In genomic region chr22:42780070-42780540, GRCh38 we compare ENCODE assay signal across 8 cellular contexts. TPM values are rescaled to one million over a fixed set of nuclear protein-coding genes. Genes with fewer than 3 reads are reported as not detected.
DNase-seq lines count a peak whose midpoint lies in the region; ATAC-seq, FAIRE-seq and TF ChIP-seq lines count a peak whose summit lies in the region.

No MANE protein-coding gene starts in this region.

- CTCF ChIA-PET in T-cell (lab: Charles Lee) = interaction anchor here in 1 of 2 donors (0.7 kb wide), 1 partner anchor 254 kb away, joined by 4 read pairs; no protein-coding TSS in a partner anchor

- H3K27ac ChIP-seq in colonic mucosa = no peak overlapping the region

- FAIRE-seq in GM12891 (lab: Jason Lieb, UNC) = peak; percentile 98

- no peaks in the 10 kb centered on the region for H3K36me3 Mint-ChIP-seq in T-cell
- no peaks in the 10 kb centered on the region for H3K36me3 Mint-ChIP-seq in stimulated activated effector memory CD8-positive, alpha-beta T cell treated with anti-CD3 and anti-CD28 coated beads, Interleukin-12 subunit alpha, Interleukin-12 subunit beta, amount 100 ng/mL, for 72 hours

- ATAC-seq in T-cell (replicated peaks in 1 of 4) (peak; percentile 52 to 75 (median 62)), GM21381 (IDR thresholded peaks at IDR 0.05; ENCODE audit: unreplicated experiment) (no peak)
- ATAC-seq in stimulated activated effector memory CD8-positive, alpha-beta T cell treated with anti-CD3 and anti-CD28 coated beads, Interleukin-12 subunit alpha, Interleukin-12 subunit beta, amount 100 ng/mL, for 72 hours = peak; percentile 65

- DNase-seq in AG09319 (ENCODE audit: extremely low read depth, low read depth) = peak; percentile 94
- DNase-seq in GM12891 (ENCODE audit: insufficient read length, low spot score) = no peak
- peak; percentile 74 to 78 for DNase-seq in NCI-H2081 (lab: John Stamatoyannopoulos, UW)
- DNase-seq in T-cell = peak in 23 of 34 experiments; percentile 3 to 64 (median 31)
- DNase-seq in colonic mucosa = peak; percentile 77
- peak; percentile 94 for DNase-seq in left kidney (ENCODE audit: low read depth, low spot score)
- DNase-seq in stimulated activated effector memory CD8-positive, alpha-beta T cell treated with anti-CD3 and anti-CD28 coated beads, Interleukin-12 subunit alpha, Interleukin-12 subunit beta, amount 100 ng/mL, for 72 hours (ENCODE audit: low spot score in 2 of 2) = peak; percentile 24 to 64

- no peak overlapping the region for H3K4me3 Mint-ChIP-seq in T-cell
- H3K4me3 Mint-ChIP-seq in stimulated activated effector memory CD8-positive, alpha-beta T cell treated with anti-CD3 and anti-CD28 coated beads, Interleukin-12 subunit alpha, Interleukin-12 subunit beta, amount 100 ng/mL, for 72 hours = no peak overlapping the region

- H3K27me3 ChIP-seq in colonic mucosa = no peaks in the 10 kb centered on the region

- no peak overlapping the region for H3K27ac Mint-ChIP-seq in T-cell
- H3K27ac Mint-ChIP-seq in stimulated activated effector memory CD8-positive, alpha-beta T cell treated with anti-CD3 and anti-CD28 coated beads, Interleukin-12 subunit alpha, Interleukin-12 subunit beta, amount 100 ng/mL, for 72 hours = no peak overlapping the region

- H3K9me3 Mint-ChIP-seq in T-cell = no peaks in the 10 kb centered on the region
- H3K9me3 Mint-ChIP-seq in stimulated activated effector memory CD8-positive, alpha-beta T cell treated with anti-CD3 and anti-CD28 coated beads, Interleukin-12 subunit alpha, Interleukin-12 subunit beta, amount 100 ng/mL, for 72 hours = no peaks in the 10 kb centered on the region

- TF ChIP-seq CTCF in AG09319 (IDR thresholded peaks at IDR 0.05; ENCODE audit: low read depth, low read length) (peak; percentile 88), colonic mucosa (IDR thresholded peaks at IDR 0.05) (peak; percentile 76)

- no peak overlapping the region for H3K9ac ChIP-seq in colonic mucosa (ENCODE audit: low read depth in 2 of 2, low read length in 2 of 2)

- intact Hi-C loops in colonic mucosa (cut with DNase I) = no loop called here

- POLR2A ChIA-PET in T-cell (lab: Charles Lee) = no interaction called here

- no peak for TF ChIP-seq POLR2A in GM12891 (IDR thresholded peaks at IDR 0.05; ENCODE audit: low read depth, low read length)

- H3K4me3 ChIP-seq in colonic mucosa = no peak overlapping the region

- H3K36me3 ChIP-seq in colonic mucosa = no peaks in the 10 kb centered on the region

- H3K4me1 ChIP-seq in colonic mucosa = no peaks in the 10 kb centered on the region

- no peaks in the 10 kb centered on the region for H3K27me3 Mint-ChIP-seq in T-cell

- H3K9me3 ChIP-seq in colonic mucosa = no peaks in the 10 kb centered on the region

- H3K4me1 Mint-ChIP-seq in T-cell = peaks cover 0 to 2% (median 2%) of the 10 kb centered on the region in 3 donors
- no peaks in the 10 kb centered on the region for H3K4me1 Mint-ChIP-seq in stimulated activated effector memory CD8-positive, alpha-beta T cell treated with anti-CD3 and anti-CD28 coated beads, Interleukin-12 subunit alpha, Interleukin-12 subunit beta, amount 100 ng/mL, for 72 hours

TF ChIP-seq in GM12891, 5 proteins besides CTCF, POLR2A, EP300 and RAD21:
- peak; percentile 72 for TF ChIP-seq SPI1 (IDR thresholded peaks at IDR 0.05; ENCODE audit: low read depth, low read length)
- TF ChIP-seq POLR2AphosphoS5 (IDR thresholded peaks at IDR 0.05; ENCODE audit: low read depth, low read length) = no peak

RNA-seq across cellular contexts. Expression of gene A4GALT, which starts 59.4 kb away (rescaled TPM):
- polyA plus RNA-seq in GM12891 (2012; ENCODE audit: low read depth, missing spikeins) = 11.9 TPM
- total RNA-seq in T-cell = under 1 TPM in 3 of 5 donors, not detected in 2; 0.26 to 0.60 (median 0.46) TPM
- 1 to 10 TPM; 2.7 to 8.7 TPM for total RNA-seq in colonic mucosa
